Comparison of ENCODE assay signal across 9 cellular contexts in the genomic region with DNA sequence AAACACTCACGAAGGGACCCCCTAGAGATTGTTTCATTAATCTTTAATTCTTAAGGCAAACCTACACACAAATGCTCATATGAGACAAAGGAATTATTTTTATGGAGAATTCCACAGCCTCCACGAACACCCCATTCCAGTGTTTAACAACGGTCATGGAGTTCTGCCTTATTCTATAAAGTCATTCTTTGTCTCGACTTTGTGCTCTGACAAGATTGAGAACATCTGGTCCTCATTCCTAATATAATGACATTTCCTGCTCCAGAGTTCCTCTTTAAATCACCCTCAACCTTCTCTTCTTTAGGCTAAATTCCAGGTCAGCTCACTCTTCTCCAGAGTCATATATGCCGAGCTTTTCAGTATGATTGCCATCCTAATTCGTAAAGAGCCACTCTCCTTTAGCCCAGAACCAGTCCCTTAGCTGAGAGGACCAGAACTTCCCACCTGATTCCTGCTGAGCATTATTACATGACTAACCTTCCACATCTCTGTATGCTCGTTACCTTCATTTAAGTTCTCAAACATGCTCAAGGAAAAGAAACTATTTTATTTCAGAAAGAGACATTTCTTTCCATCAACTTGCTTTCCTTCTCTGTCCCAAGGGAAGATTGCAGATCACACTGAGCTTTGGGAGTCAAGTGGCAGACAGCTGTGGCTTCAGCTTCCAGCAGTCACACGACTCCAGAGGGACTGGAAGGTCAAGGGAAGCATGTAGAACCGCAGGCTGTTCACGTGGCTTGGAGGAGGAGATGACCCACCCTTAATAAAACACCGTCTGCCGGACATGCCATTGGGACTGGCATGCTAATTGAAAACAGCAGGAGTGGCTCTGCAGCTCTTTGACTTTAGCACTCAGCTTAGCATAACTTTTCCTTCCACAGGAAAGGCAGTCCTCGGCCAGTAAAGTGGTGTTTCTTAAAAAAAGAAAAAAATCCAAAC.
A peak's percentile ranks its signal among the peaks of the same experiment; 100 is the strongest.
DNase-seq lines count a peak whose midpoint lies in the region; ATAC-seq, FAIRE-seq and TF ChIP-seq lines count a peak whose summit lies in the region.
"Had no signal": no experiment of that assay in that cellular context is flagged by ENCODE, and none has a peak within 500 bp of the region (broad histone marks: within the 10 kb centered on the region; RNA-seq: fewer than 3 reads in every experiment).

No MANE protein-coding gene starts in this region.

- WGBS in iPS DF 6.9 (ENCODE audit: insufficient coverage, insufficient read length), result no CpG with 5 or more reads among the region's 13 CpGs
- 44 to 46% methylated on average over 13 of the region's 13 CpGs for WGBS in thyroid gland, 2 donors

- no peaks in the 10 kb centered on the region for H4K20me1 ChIP-seq in astrocyte (ENCODE audit: insufficient read depth, low read length)

- H3K27ac Mint-ChIP-seq in HFFc6, result peak overlapping the region; percentile 94
- no peak overlapping the region for H3K27ac Mint-ChIP-seq in astrocyte (ENCODE audit: unreplicated experiment)

- no peaks in the 10 kb centered on the region; the same call in 1 of the 2 replicates for H3K27me3 Mint-ChIP-seq in HFFc6 (ENCODE audit: insufficient read depth)
- no peaks in the 10 kb centered on the region for H3K27me3 Mint-ChIP-seq in astrocyte (ENCODE audit: low read depth, unreplicated experiment)

- H3K36me3 Mint-ChIP-seq in HFFc6 (ENCODE audit: low read depth), result peaks cover 10% of the 10 kb centered on the region
- H3K36me3 Mint-ChIP-seq in astrocyte (ENCODE audit: low read depth, unreplicated experiment), result no peaks in the 10 kb centered on the region

- no peak for TF ChIP-seq POLR2A in thyroid gland (IDR thresholded peaks at IDR 0.05)

- H3K27me3 ChIP-seq in astrocyte (ENCODE audit: insufficient read depth, low read length) (no peaks in the 10 kb centered on the region), iPS DF 6.9 (ENCODE audit: control insufficient read depth, insufficient read depth, low read length) (no peaks in the 10 kb centered on the region), thyroid gland (no peaks in the 10 kb centered on the region)

- H3K4me1 Mint-ChIP-seq in HFFc6 (ENCODE audit: low read depth) (peaks cover 29% of the 10 kb centered on the region), astrocyte (ENCODE audit: low read depth, unreplicated experiment) (peaks cover 8% of the 10 kb centered on the region)

- no peak overlapping the region for H2AFZ ChIP-seq in astrocyte (ENCODE audit: low read depth, low read length)

- DNase-seq in HFFc6 (peak; percentile 96), astrocyte (ENCODE audit: low read depth) (peak; percentile 90), iPS DF 6.9 (ENCODE audit: low read depth, low spot score) (peak; percentile 75), thyroid gland (peak; percentile 66 to 72), D721Med (ENCODE audit: insufficient read length, low spot score) (no peak), coronary artery (ENCODE audit: low spot score) (no peak), caudate nucleus (lab: John Stamatoyannopoulos, UW) (no peak)
- DNase-seq: NCI-H1436 treated with DMSO at 0.1 percent for 48 hours had no signal

- peaks cover 7% of the 10 kb centered on the region for H3K9me3 Mint-ChIP-seq in HFFc6
- H3K9me3 Mint-ChIP-seq in astrocyte (ENCODE audit: unreplicated experiment), result peaks cover 3% of the 10 kb centered on the region

- no peak overlapping the region for H3K4me3 ChIP-seq in astrocyte (ENCODE audit: insufficient read depth, low read depth, low read length)
- no peak overlapping the region for H3K4me3 ChIP-seq in iPS DF 6.9 (ENCODE audit: low read length)
- no peak overlapping the region for H3K4me3 ChIP-seq in thyroid gland (replicated peaks in 1 of 3)
- no peak overlapping the region for H3K4me3 ChIP-seq in coronary artery

- H3K36me3 ChIP-seq in astrocyte (ENCODE audit: insufficient read depth, low read length) (no peaks in the 10 kb centered on the region), iPS DF 6.9 (ENCODE audit: control insufficient read depth, insufficient read depth, low read length) (no peaks in the 10 kb centered on the region), thyroid gland (no peaks in the 10 kb centered on the region)

- peak overlapping the region; percentile 78 for H3K4me2 ChIP-seq in astrocyte (ENCODE audit: low read length)

- TF ChIP-seq CTCF in HFFc6 (IDR thresholded peaks at IDR 0.05) (no peak), astrocyte (IDR thresholded peaks at IDR 0.05; ENCODE audit: insufficient read depth, low read depth, low read length) (no peak), thyroid gland (IDR thresholded peaks at IDR 0.05) (no peak), D721Med (IDR thresholded peaks at IDR 0.05; ENCODE audit: insufficient read depth, missing control alignments) (no peak), coronary artery (IDR thresholded peaks at IDR 0.05) (no peak)

- H3K9me3 ChIP-seq in astrocyte (ENCODE audit: insufficient read depth, low read depth, low read length) (no peaks in the 10 kb centered on the region), iPS DF 6.9 (ENCODE audit: control insufficient read depth, insufficient read depth, low read length) (no peaks in the 10 kb centered on the region), thyroid gland (no peaks in the 10 kb centered on the region)

- intact Hi-C loops in thyroid gland (cut with DNase I), result no loop called here

- peaks cover 4% of the 10 kb centered on the region for H3K4me1 ChIP-seq in astrocyte (ENCODE audit: insufficient read depth, low read length)
- peaks cover 1% of the 10 kb centered on the region; the same call in 1 of the 2 replicates for H3K4me1 ChIP-seq in iPS DF 6.9 (ENCODE audit: control insufficient read depth, insufficient read depth, low read length)
- peaks cover 10% of the 10 kb centered on the region in 2 donors for H3K4me1 ChIP-seq in thyroid gland

- ATAC-seq in HG02571 (IDR thresholded peaks at IDR 0.05; ENCODE audit: unreplicated experiment), result no peak

- H3K9ac ChIP-seq in astrocyte (ENCODE audit: low read length), result peak overlapping the region; percentile 43

- peak; percentile 94 for FAIRE-seq in astrocyte (lab: Jason Lieb, UNC)
- FAIRE-seq in D721Med (lab: Jason Lieb, UNC), result no peak

- H3K79me2 ChIP-seq in astrocyte (ENCODE audit: insufficient read depth, low read length), result no peaks in the 10 kb centered on the region

- H3K4me3 Mint-ChIP-seq in HFFc6 (peak overlapping the region; percentile 86), astrocyte (ENCODE audit: unreplicated experiment) (no peak overlapping the region)

- H3K27ac ChIP-seq in astrocyte (ENCODE audit: low read depth, low read length), result peak overlapping the region; percentile 51
- H3K27ac ChIP-seq in iPS DF 6.9 (ENCODE audit: low read length), result no peak overlapping the region
- peak overlapping the region in 2 of 3 donors; percentile 32 to 52 for H3K27ac ChIP-seq in thyroid gland
- H3K27ac ChIP-seq in coronary artery, result no peak overlapping the region
- no peak overlapping the region for H3K27ac ChIP-seq in caudate nucleus (ENCODE audit: low read depth, low read length)

Comparison
In these comparisons a context has a peak if more than half of its experiments do, and no peak if none do; other contexts are left out.
1. DNase-seq: peak in HFFc6 (single experiment), astrocyte (single experiment), iPS DF 6.9 (single experiment) and thyroid gland (2 of 2); none in D721Med (single experiment), coronary artery (single experiment) and caudate nucleus (0 of 61).
2. H3K27ac ChIP-seq: peak in astrocyte (single experiment) and thyroid gland (2 of 3); none in iPS DF 6.9 (single experiment), coronary artery (0 of 2) and caudate nucleus (single experiment).